In genomic region chr10:35126530-35127288, GRCh38 we compare ENCODE assay signal across 1 cellular context.
A peak's percentile ranks its signal among the peaks of the same experiment; 100 is the strongest.
TF ChIP-seq lines count a peak whose summit lies in the region.

CREM (plus strand) TSS chr10:35126846; CDS start chr10:35137836, 10,990 bp downstream.

TF ChIP-seq in HEK293, 187 proteins besides CTCF, POLR2A, EP300 and RAD21 (continued from another document and continues in another):
- TF ChIP-seq ZNF18 (tag by site-specific recombination; IDR thresholded peaks at IDR 0.05) (no peak), ZNF623 (tag by site-specific recombination; IDR thresholded peaks at IDR 0.05) (no peak; the same call in 1 of the 2 replicates), ZNF707 (tag by site-specific recombination; IDR thresholded peaks at IDR 0.05) (no peak), ZNF426 (tag by site-specific recombination; IDR thresholded peaks at IDR 0.05) (no peak), ZNF184 (tag by site-specific recombination; IDR thresholded peaks at IDR 0.05) (no peak; the same call in 1 of the 2 replicates), ZBTB44 (tag by site-specific recombination; IDR thresholded peaks at IDR 0.05) (peak; percentile 37; the same call in 1 of the 2 replicates), BCL11A (tag by site-specific recombination; IDR thresholded peaks at IDR 0.05; ENCODE audit: low read depth) (peak; percentile 69), ZNF704 (tag by site-specific recombination; IDR thresholded peaks at IDR 0.05) (no peak), ZNF510 (tag by site-specific recombination; IDR thresholded peaks at IDR 0.05; ENCODE audit: insufficient replicate concordance) (no peak), ZNF174 (tag by site-specific recombination; IDR thresholded peaks at IDR 0.05) (no peak), ZNF555 (tag by site-specific recombination; conservative IDR thresholded peaks at IDR 0.05) (no peak), AEBP2 (tag by site-specific recombination; IDR thresholded peaks at IDR 0.05; ENCODE audit: borderline replicate concordance) (no peak), ATF2 (tag by site-specific recombination; IDR thresholded peaks at IDR 0.05; ENCODE audit: low read depth) (peak; percentile 63; the same call in 1 of the 2 replicates), ZBTB11 (tag by site-specific recombination; conservative IDR thresholded peaks at IDR 0.05; ENCODE audit: low read depth) (peak; percentile 56), ZNF549 (tag by site-specific recombination; IDR thresholded peaks at IDR 0.05) (no peak), ZNF660 (tag by site-specific recombination; IDR thresholded peaks at IDR 0.05) (peak; percentile 78), ZNF324 (tag by site-specific recombination; IDR thresholded peaks at IDR 0.05) (peak; percentile 76; the same call in 1 of the 2 replicates), ZNF501 (tag by site-specific recombination; IDR thresholded peaks at IDR 0.05) (peak; percentile 87), ZBTB26 (tag by site-specific recombination; optimal IDR thresholded peaks at IDR 0.05) (peak; percentile 84), ZNF624 (tag by site-specific recombination; IDR thresholded peaks at IDR 0.05) (no peak), ZNF629 (tag by site-specific recombination; IDR thresholded peaks at IDR 0.05) (peak; percentile 98), ZSCAN23 (tag by site-specific recombination; IDR thresholded peaks at IDR 0.05) (0 out of 2 replicates have a peak, but pooled peaks have one; percentile 25), ZNF548 (tag by site-specific recombination; IDR thresholded peaks at IDR 0.05) (no peak), ZNF169 (tag by site-specific recombination; IDR thresholded peaks at IDR 0.05) (no peak), ZNF529 (tag by site-specific recombination; IDR thresholded peaks at IDR 0.05; ENCODE audit: insufficient replicate concordance) (no peak), ZFP3 (tag by site-specific recombination; IDR thresholded peaks at IDR 0.05; ENCODE audit: low read depth) (no peak), ZNF433 (tag by site-specific recombination; IDR thresholded peaks at IDR 0.05; ENCODE audit: low read depth) (no peak), ZNF157 (tag by site-specific recombination; IDR thresholded peaks at IDR 0.05) (no peak), PRDM2 (tag by site-specific recombination; IDR thresholded peaks at IDR 0.05; ENCODE audit: borderline replicate concordance) (no peak), ZXDB (tag by site-specific recombination; IDR thresholded peaks at IDR 0.05) (peak; percentile 86), ZNF423 (tag by site-specific recombination; IDR thresholded peaks at IDR 0.05) (peak; percentile 86), ZNF701 (tag by site-specific recombination; IDR thresholded peaks at IDR 0.05) (no peak), ZNF239 (tag by site-specific recombination; IDR thresholded peaks at IDR 0.05) (no peak), ZNF654 (tag by site-specific recombination; IDR thresholded peaks at IDR 0.05; ENCODE audit: low read depth) (peak; percentile 50), MYNN (tag by site-specific recombination; IDR thresholded peaks at IDR 0.05; ENCODE audit: borderline replicate concordance) (no peak), ZNF521 (tag by site-specific recombination; IDR thresholded peaks at IDR 0.05) (no peak), ZNF560 (tag by site-specific recombination; IDR thresholded peaks at IDR 0.05; ENCODE audit: borderline replicate concordance) (no peak), ZSCAN5A (tag by site-specific recombination; IDR thresholded peaks at IDR 0.05) (peak; percentile 53; the same call in 1 of the 2 replicates), ZNF335 (tag by site-specific recombination; conservative IDR thresholded peaks at IDR 0.05) (no peak), ZNF837 (tag by site-specific recombination; IDR thresholded peaks at IDR 0.05) (no peak), ZBTB17 (tag by site-specific recombination; IDR thresholded peaks at IDR 0.05) (peak; percentile 48; the same call in 1 of the 2 replicates)
